In genomic region chr16:71610936-71611871, GRCh38 we compare ENCODE assay signal across 9 cellular contexts. TPM values are rescaled to one million over a fixed set of nuclear protein-coding genes. Genes with fewer than 3 reads are reported as not detected.
A peak's percentile ranks its signal among the peaks of the same experiment; 100 is the strongest.
DNase-seq lines count a peak whose midpoint lies in the region; ATAC-seq and TF ChIP-seq lines count a peak whose summit lies in the region.
"Had no signal": no experiment of that assay in that cellular context is flagged by ENCODE, and none has a peak within 500 bp of the region (broad histone marks: within the 10 kb centered on the region; RNA-seq: fewer than 3 reads in every experiment).

No MANE protein-coding gene starts in this region.

- H3K4me1 Mint-ChIP-seq in endothelial cell (ENCODE audit: unreplicated experiment) (peaks cover 2% of the 10 kb centered on the region), naive B cell (peaks cover 8 to 18% (median 13%) of the 10 kb centered on the region in 3 donors)

- H3K4me3 Mint-ChIP-seq in endothelial cell (ENCODE audit: unreplicated experiment) (no peak overlapping the region), naive B cell (peak overlapping the region in 6 of 8 donors; percentile 36 to 77 (median 55))

- H3K27me3 Mint-ChIP-seq in endothelial cell (ENCODE audit: unreplicated experiment) (peaks cover 3% of the 10 kb centered on the region), naive B cell (peaks cover 0 to 25% (median 0%) of the 10 kb centered on the region in 3 donors)

- peak; percentile 90 for TF ChIP-seq CTCF in endothelial cell (IDR thresholded peaks at IDR 0.05; ENCODE audit: unreplicated experiment)

- H3K36me3 Mint-ChIP-seq in endothelial cell (ENCODE audit: low read depth, unreplicated experiment) (no peaks in the 10 kb centered on the region), naive B cell (no peaks in the 10 kb centered on the region)

- no peak overlapping the region for H3K27ac Mint-ChIP-seq in endothelial cell (ENCODE audit: unreplicated experiment)
- H3K27ac Mint-ChIP-seq in naive B cell: peak overlapping the region in 1 of 6 donors; percentile 15

- H3K9me3 Mint-ChIP-seq in endothelial cell (ENCODE audit: unreplicated experiment): no peaks in the 10 kb centered on the region
- no peaks in the 10 kb centered on the region for H3K9me3 Mint-ChIP-seq in naive B cell

- DNase-seq in NCI-H1417 (lab: John Stamatoyannopoulos, UW): peak; percentile 32 to 68 (median 41)
- no peak for DNase-seq in NCI-H1417 treated with DMSO at 0.1 percent for 48 hours (lab: John Stamatoyannopoulos, UW)
- peak; percentile 41 for DNase-seq in NCI-H82 treated with DMSO at 0.1 percent for 48 hours (lab: John Stamatoyannopoulos, UW; ENCODE audit: unreplicated experiment)
- peak; percentile 56 to 83 (median 79) for DNase-seq in activated CD8-positive, alpha-beta memory T cell treated with anti-CD3 and anti-CD28 coated beads for 48 hours (ENCODE audit: low read depth in 2 of 3, low spot score in 2 of 3)
- DNase-seq in endothelial cell (ENCODE audit: low spot score): peak; percentile 96
- DNase-seq in naive B cell: peak; percentile 82
- peak; percentile 46 to 69 for DNase-seq in stimulated activated CD8-positive, alpha-beta memory T cell treated with anti-CD3 and anti-CD28 coated beads, Interleukin-7, amount 100 ng/mL, for 48 hours (ENCODE audit: extremely low read depth in 1 of 2, low read depth in 1 of 2)

- peak; percentile 46 for ATAC-seq in HG03175 (IDR thresholded peaks at IDR 0.05; ENCODE audit: unreplicated experiment)
- ATAC-seq in naive B cell (ENCODE audit: low read depth in 2 of 2): peak; percentile 99

RNA-seq across cellular contexts. Expression of gene MARVELD3, which starts 14.8 kb away (rescaled TPM):
- 3.9 TPM for total RNA-seq in endothelial cell (ENCODE audit: unreplicated experiment)
- polyA plus RNA-seq in naive B cell (ENCODE audit: low read depth in 6 of 6): not detected
- total RNA-seq: skeletal muscle tissue had no signal

RNA-seq across cellular contexts. Expression of gene TAT, which starts 34.3 kb away (rescaled TPM):
- total RNA-seq in endothelial cell (ENCODE audit: unreplicated experiment): not detected
- under 1 TPM in 4 of 6 donors, not detected in 2; 0.07 to 0.74 (median 0.12) TPM for polyA plus RNA-seq in naive B cell (ENCODE audit: low read depth in 6 of 6)
- total RNA-seq: skeletal muscle tissue had no signal
